In genomic region chr10:121862042-121862441, GRCh38 we compare ENCODE assay signal across 1 cellular context.
TF ChIP-seq lines count a peak whose summit lies in the region.

No MANE protein-coding gene starts in this region.

TF ChIP-seq in A549, 52 proteins besides CTCF, POLR2A, EP300 and RAD21:
- TF ChIP-seq REST (IDR thresholded peaks at IDR 0.05) (no peak), MAFK (IDR thresholded peaks at IDR 0.05; ENCODE audit: partially characterized antibody) (peak; percentile 52)
